9 cellular contexts compared by ENCODE assay signal in the genomic region with DNA sequence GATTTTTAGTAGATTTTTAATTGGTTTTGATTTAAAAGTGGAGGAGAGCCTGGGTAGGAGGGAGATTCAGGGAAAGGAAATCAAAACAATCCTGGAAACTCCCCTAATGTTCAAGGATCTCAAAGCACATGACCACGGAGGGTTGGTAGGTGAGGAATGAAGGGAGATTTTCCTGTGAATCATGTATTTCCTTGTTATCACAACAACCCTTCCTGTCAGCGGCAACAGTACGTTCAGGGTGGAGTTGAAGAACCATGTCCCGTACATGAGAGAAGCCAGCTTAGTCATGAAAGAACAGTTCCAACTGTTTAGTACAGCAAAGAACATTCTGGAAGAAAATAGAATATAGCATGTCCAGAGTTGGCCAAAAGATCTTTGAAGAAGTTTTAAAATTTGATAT.
DNase-seq lines count a peak whose midpoint lies in the region; ATAC-seq, FAIRE-seq and TF ChIP-seq lines count a peak whose summit lies in the region.
"Had no signal": no experiment of that assay in that cellular context is flagged by ENCODE, and none has a peak within 500 bp of the region (broad histone marks: within the 10 kb centered on the region; RNA-seq: fewer than 3 reads in every experiment).

No MANE protein-coding gene starts in this region.

- DNase-seq in A172 (ENCODE audit: low spot score) (peak; percentile 88), IMR-90 (peak; percentile 87), endothelial cell of umbilical vein (ENCODE audit: low read depth, low spot score) (peak; percentile 95), mesendoderm (peak; percentile 37), NCI-H1092 (lab: John Stamatoyannopoulos, UW) (no peak), Peyer's patch (no peak)

- CTCF ChIA-PET in IMR-90 (lab: Yijun Ruan, JAX) = interaction anchor here (1.5 kb wide), 1 partner anchor 22 kb away, joined by 4 read pairs; no protein-coding TSS in a partner anchor
- CTCF ChIA-PET in endothelial cell of umbilical vein (lab: Charles Lee) = interaction anchor here (0.8 to 2.8 kb wide), 8 partner anchors 8 to 206 kb away, joined by 3 to 16 read pairs (median 4); no protein-coding TSS in a partner anchor

- H2AFZ ChIP-seq in IMR-90 (replicated peaks; ENCODE audit: low read length, poor library complexity) (peak overlapping the region; percentile 72), endothelial cell of umbilical vein (ENCODE audit: low read depth, low read length) (no peak overlapping the region)

- H3K9me1 ChIP-seq in IMR-90 (ENCODE audit: insufficient read depth, low read length) = no peaks in the 10 kb centered on the region; the same call in 1 of the 2 replicates
- no peaks in the 10 kb centered on the region for H3K9me1 ChIP-seq in endothelial cell of umbilical vein (replicated peaks; ENCODE audit: control insufficient read depth, extremely low read depth, insufficient read depth, low read length)

- H3K79me1 ChIP-seq in IMR-90 (ENCODE audit: low read depth in 1 of 2, low read length in 2 of 2) (no peaks in the 10 kb centered on the region), mesendoderm (ENCODE audit: low read length) (no peaks in the 10 kb centered on the region)

- H2AK9ac ChIP-seq in IMR-90 (replicated peaks; ENCODE audit: low read depth, low read length, poor library complexity) = no peak overlapping the region

- H3K27me3 ChIP-seq in IMR-90 (ENCODE audit: control insufficient read depth, insufficient read depth, low read length) = no peaks in the 10 kb centered on the region
- H3K27me3 ChIP-seq in endothelial cell of umbilical vein (ENCODE audit: control insufficient read depth in 2 of 2, insufficient read depth in 2 of 2, low read length in 2 of 2) = no peaks in the 10 kb centered on the region
- no peaks in the 10 kb centered on the region for H3K27me3 ChIP-seq in mesendoderm (ENCODE audit: insufficient read depth, low read length, poor library complexity)
- no peaks in the 10 kb centered on the region for H3K27me3 ChIP-seq in Peyer's patch

- no peaks in the 10 kb centered on the region for H3K9me3 ChIP-seq in IMR-90 (ENCODE audit: control insufficient read depth, insufficient read depth, low read length)
- no peaks in the 10 kb centered on the region for H3K9me3 ChIP-seq in endothelial cell of umbilical vein (replicated peaks; ENCODE audit: control insufficient read depth, insufficient read depth, low read length)
- no peaks in the 10 kb centered on the region for H3K9me3 ChIP-seq in Peyer's patch

- H3K23ac ChIP-seq in IMR-90 (ENCODE audit: low read depth, low read length) (no peak overlapping the region), mesendoderm (ENCODE audit: low read length) (no peak overlapping the region)

- no peak overlapping the region for H2BK20ac ChIP-seq in IMR-90 (ENCODE audit: low read depth, low read length)

- TF ChIP-seq CTCF in IMR-90 (conservative IDR thresholded peaks at IDR 0.05; ENCODE audit: low read depth, low read length) = no peak
- TF ChIP-seq CTCF in endothelial cell of umbilical vein (IDR thresholded peaks at IDR 0.05; ENCODE audit: extremely low read depth in 1 of 2, insufficient read depth in 1 of 2, low read depth in 1 of 2, low read length in 2 of 2) = no peak
- no peak for TF ChIP-seq CTCF in Peyer's patch (IDR thresholded peaks at IDR 0.05)

- POLR2A ChIA-PET in IMR-90 (lab: Charles Lee; ENCODE audit: unreplicated experiment) = no interaction called here
- POLR2A ChIA-PET in endothelial cell of umbilical vein (lab: Charles Lee) = no interaction called here

- FAIRE-seq in endothelial cell of umbilical vein (lab: Jason Lieb, UNC) = peak; percentile 96

- no peak for TF ChIP-seq POLR2A in IMR-90 (IDR thresholded peaks at IDR 0.05; ENCODE audit: low read depth, low read length)
- TF ChIP-seq POLR2A in endothelial cell of umbilical vein (IDR thresholded peaks at IDR 0.05; ENCODE audit: low read depth, low read length) = no peak
- no peak for TF ChIP-seq POLR2A in Peyer's patch (IDR thresholded peaks at IDR 0.05)

- no peak overlapping the region for H4K8ac ChIP-seq in IMR-90 (ENCODE audit: low read depth in 2 of 2, low read length in 2 of 2)
- no peak overlapping the region for H4K8ac ChIP-seq in mesendoderm (ENCODE audit: low read depth, low read length)

- no peak overlapping the region for H2AK5ac ChIP-seq in IMR-90 (ENCODE audit: low read depth, low read length)
- H2AK5ac ChIP-seq in mesendoderm (ENCODE audit: low read length) = no peak overlapping the region

- ATAC-seq in IMR-90 (ENCODE audit: low read depth) = peak; percentile 81; the same call in 1 of the 2 replicates
- no peak for ATAC-seq in GM21717 (IDR thresholded peaks at IDR 0.05; ENCODE audit: unreplicated experiment)
- ATAC-seq in GM21423 (IDR thresholded peaks at IDR 0.05; ENCODE audit: unreplicated experiment) = no peak

- in situ Hi-C loops in IMR-90 (cut with MboI; ENCODE audit: low sequenced_read_pairs) = no loop called here

- no peak overlapping the region for H3K27ac ChIP-seq in IMR-90 (ENCODE audit: insufficient read depth, low read length)
- peak overlapping the region; percentile 92 for H3K27ac ChIP-seq in endothelial cell of umbilical vein (ENCODE audit: insufficient read depth, low read depth, low read length)
- H3K27ac ChIP-seq in mesendoderm (ENCODE audit: low read depth, low read length) = no peak overlapping the region
- peak overlapping the region in 1 of 4 donors; percentile 48 for H3K27ac ChIP-seq in Peyer's patch
- H3K27ac ChIP-seq: C4-2B had no signal

- H3K4me2 ChIP-seq in IMR-90 (ENCODE audit: low read depth, low read length) (peak overlapping the region; percentile 29), endothelial cell of umbilical vein (ENCODE audit: insufficient read depth, low read length) (peak overlapping the region; percentile 44), mesendoderm (ENCODE audit: low read length) (no peak overlapping the region)

- no peaks in the 10 kb centered on the region for H3K4me1 ChIP-seq in IMR-90 (ENCODE audit: control insufficient read depth, insufficient read depth, low read length)
- peaks cover 29% of the 10 kb centered on the region for H3K4me1 ChIP-seq in endothelial cell of umbilical vein (ENCODE audit: control insufficient read depth, extremely low read depth, insufficient read depth, low read length)
- H3K4me1 ChIP-seq in mesendoderm (ENCODE audit: control insufficient read depth, low read depth, low read length) = peaks cover 1% of the 10 kb centered on the region
- H3K4me1 ChIP-seq in Peyer's patch = no peaks in the 10 kb centered on the region

- H3K9ac ChIP-seq in IMR-90 (ENCODE audit: low read depth, low read length) (no peak overlapping the region), endothelial cell of umbilical vein (replicated peaks; ENCODE audit: extremely low read depth, insufficient read depth, low read length) (peak overlapping the region; percentile 56), mesendoderm (ENCODE audit: low read length) (peak overlapping the region; percentile 23)

- no peaks in the 10 kb centered on the region for H4K20me1 ChIP-seq in IMR-90 (ENCODE audit: insufficient read depth, low read length)
- no peaks in the 10 kb centered on the region for H4K20me1 ChIP-seq in endothelial cell of umbilical vein (replicated peaks; ENCODE audit: control insufficient read depth, extremely low read depth, insufficient read depth, low read length)

- no peak overlapping the region for H3K56ac ChIP-seq in IMR-90 (ENCODE audit: extremely low read depth, insufficient read depth, low read length)
- H3K56ac ChIP-seq in mesendoderm (ENCODE audit: low read length) = peak overlapping the region; percentile 29

- H4K91ac ChIP-seq in IMR-90 (ENCODE audit: insufficient read depth, low read depth, low read length) = no peak overlapping the region

- H2BK120ac ChIP-seq in IMR-90 (ENCODE audit: low read depth, low read length) = no peak overlapping the region
- no peak overlapping the region for H2BK120ac ChIP-seq in mesendoderm (ENCODE audit: low read depth, low read length)

- no peaks in the 10 kb centered on the region for H3K36me3 ChIP-seq in IMR-90 (ENCODE audit: control insufficient read depth, insufficient read depth, low read length)
- H3K36me3 ChIP-seq in endothelial cell of umbilical vein (ENCODE audit: control insufficient read depth in 2 of 2, extremely low read depth in 1 of 2, insufficient read depth in 2 of 2, low read length in 2 of 2) = no peaks in the 10 kb centered on the region
- H3K36me3 ChIP-seq in mesendoderm (ENCODE audit: control insufficient read depth, insufficient read depth, low read length) = no peaks in the 10 kb centered on the region
- no peaks in the 10 kb centered on the region for H3K36me3 ChIP-seq in Peyer's patch

- intact Hi-C loops in IMR-90 (cut with micrococcal nuclease) = no loop called here
- intact Hi-C loops in endothelial cell of umbilical vein (cut with micrococcal nuclease) = loop anchor here (1.0 to 5.0 kb wide), 3 partner anchors 8 to 362 kb away; no protein-coding TSS in a partner anchor

- H3K79me2 ChIP-seq in endothelial cell of umbilical vein (ENCODE audit: control insufficient read depth, insufficient read depth, low read length) (no peaks in the 10 kb centered on the region), mesendoderm (ENCODE audit: control insufficient read depth, insufficient read depth, low read length) (no peaks in the 10 kb centered on the region)

- no peak overlapping the region for H2BK5ac ChIP-seq in IMR-90 (ENCODE audit: low read depth, low read length, poor library complexity, severe bottlenecking)
- peak overlapping the region; percentile 52 for H2BK5ac ChIP-seq in mesendoderm (ENCODE audit: low read length)

- WGBS in IMR-90 (ENCODE audit: extremely low coverage in 2 of 2, insufficient read length in 1 of 2), 2 experiments = no CpG with 5 or more reads among the region's 4 CpGs
- no CpG with 5 or more reads among the region's 4 CpGs for WGBS in mesendoderm (ENCODE audit: extremely low coverage, insufficient coverage, low lambda C conversion rate)

- H3K4me3 ChIP-seq in IMR-90 (ENCODE audit: insufficient read depth, low read depth, low read length) = no peak overlapping the region
- no peak overlapping the region for H3K4me3 ChIP-seq in endothelial cell of umbilical vein (replicated peaks in 1 of 3; ENCODE audit: insufficient read depth in 1 of 3, low read depth in 1 of 3, low read length in 3 of 3)
- no peak overlapping the region for H3K4me3 ChIP-seq in mesendoderm (ENCODE audit: low read length)
- no peak overlapping the region for H3K4me3 ChIP-seq in Peyer's patch

- no TSS peak for BruUV-seq in IMR-90 (replicated peaks; lab: Mats Ljungman, UMichigan)
- no TSS peak for BruUV-seq in endothelial cell of umbilical vein (replicated peaks; lab: Mats Ljungman, UMichigan)

- no peak for TF ChIP-seq RAD21 in IMR-90 (IDR thresholded peaks at IDR 0.05; ENCODE audit: low read length)

- H4K5ac ChIP-seq in IMR-90 (ENCODE audit: low read depth, low read length) = no peak overlapping the region
- H4K5ac ChIP-seq in mesendoderm (ENCODE audit: low read length) = no peak overlapping the region

- peak overlapping the region; percentile 33; the same call in 1 of the 2 replicates for H3K14ac ChIP-seq in IMR-90 (replicated peaks; ENCODE audit: low read depth, low read length)

- H2BK15ac ChIP-seq in IMR-90 (ENCODE audit: low read depth, low read length) (no peak overlapping the region), mesendoderm (replicated peaks; ENCODE audit: low read depth) (no peak overlapping the region)

- dilution Hi-C loops in IMR-90 (cut with HindIII; ENCODE audit: low sequenced_read_pairs, unreplicated experiment) = no loop called here
- dilution Hi-C loops in endothelial cell of umbilical vein (cut with MboI; ENCODE audit: extremely low pct_ligation_motif_present, low sequenced_read_pairs) = no loop called here

- H3K4ac ChIP-seq in IMR-90 (ENCODE audit: low read depth, low read length) (no peak overlapping the region), mesendoderm (ENCODE audit: low read depth, low read length) (no peak overlapping the region)

- H3K18ac ChIP-seq in IMR-90 (ENCODE audit: low read depth, low read length) (no peak overlapping the region), mesendoderm (ENCODE audit: low read length) (no peak overlapping the region)

Comparison
In these comparisons a context has a peak if more than half of its experiments do, and no peak if none do; other contexts are left out.
1. DNase-seq: peak in A172 (single experiment), IMR-90 (single experiment), endothelial cell of umbilical vein (single experiment) and mesendoderm (single experiment); none in NCI-H1092 (single experiment) and Peyer's patch (0 of 3).